In genomic region chr6:25193147-25193864, GRCh38 we compare ENCODE assay signal across 8 cellular contexts.
DNase-seq lines count a peak whose midpoint lies in the region; ATAC-seq, FAIRE-seq and TF ChIP-seq lines count a peak whose summit lies in the region.

No MANE protein-coding gene starts in this region.

- H3K4me2 ChIP-seq in K562 (ENCODE audit: insufficient read depth, low read length): no peak overlapping the region

- H3K27me3 ChIP-seq in K562 (ENCODE audit: control insufficient read depth in 2 of 2, insufficient read depth in 2 of 2, low read length in 2 of 2): 0 out of 5 replicates have a peak, but pooled peaks cover 0 to 3% of the 10 kb centered on the region in 2 experiments
- H3K27me3 ChIP-seq in suprapubic skin: no peaks in the 10 kb centered on the region
- H3K27me3 ChIP-seq in H7 (ENCODE audit: control insufficient read depth, insufficient read depth, low read length): no peaks in the 10 kb centered on the region

- TF ChIP-seq EP300 in K562 (IDR thresholded peaks at IDR 0.05; ENCODE audit: low read length) (no peak), suprapubic skin (IDR thresholded peaks at IDR 0.05) (no peak)

- DNase-seq in HFFc6 (peak; percentile 88), K562 (ENCODE audit: extremely low read depth in 1 of 4, low spot score in 3 of 4) (no peak), iris pigment epithelial cell (ENCODE audit: low read depth) (peak; percentile 95), suprapubic skin (ENCODE audit: low spot score in 2 of 2) (no peak), NCI-H2227 treated with DMSO at 0.1 percent for 48 hours (lab: John Stamatoyannopoulos, UW) (no peak), HuH-7 (ENCODE audit: low spot score) (no peak), H7 (no peak)

- no peaks in the 10 kb centered on the region for H3K79me2 ChIP-seq in K562 (ENCODE audit: control insufficient read depth, insufficient read depth, low read length)

- POLR2A ChIA-PET in K562 (lab: Yijun Ruan, JAX): interaction anchor here (0.5 to 1.2 kb wide), 5 partner anchors 10 to 534 kb away, joined by 3 to 4 read pairs (median 3); no protein-coding TSS in a partner anchor

- H3K4me1 Mint-ChIP-seq in HFFc6 (ENCODE audit: low read depth): peaks cover 33% of the 10 kb centered on the region

- H4K20me1 ChIP-seq in K562 (replicated peaks; ENCODE audit: control insufficient read depth, insufficient read depth, low read length): no peaks in the 10 kb centered on the region

- H3K9me1 ChIP-seq in K562 (ENCODE audit: control insufficient read depth, insufficient read depth, low read length): no peaks in the 10 kb centered on the region

- no peaks in the 10 kb centered on the region for H3K36me3 Mint-ChIP-seq in HFFc6 (ENCODE audit: low read depth)

- H3K27ac ChIP-seq in K562 (ENCODE audit: extremely low read depth, low read depth, low read length): no peak overlapping the region
- H3K27ac ChIP-seq in suprapubic skin: peak overlapping the region; percentile 85

- H3K27me3 Mint-ChIP-seq in HFFc6 (ENCODE audit: insufficient read depth): peaks cover 1% of the 10 kb centered on the region

- TF ChIP-seq POLR2A in K562 (conservative IDR thresholded peaks at IDR 0.05) (no peak), suprapubic skin (IDR thresholded peaks at IDR 0.05) (no peak)

- no peak overlapping the region for H3K4me3 ChIP-seq in K562
- H3K4me3 ChIP-seq in suprapubic skin: peak overlapping the region; percentile 8
- H3K4me3 ChIP-seq in H7 (ENCODE audit: insufficient read depth, low read depth, low read length): no peak overlapping the region

- no peak for FAIRE-seq in K562 (lab: Jason Lieb, UNC)

- no peak overlapping the region for H2AFZ ChIP-seq in K562 (ENCODE audit: low read depth, low read length)

- in situ Hi-C loops in K562 (cut with MboI): no loop called here

- under 1% methylated on average over 7 of the region's 8 CpGs for WGBS in K562 (ENCODE audit: insufficient coverage, low coverage, missing lambda C conversion rate)
- 17% methylated on average over 8 of the region's 8 CpGs for WGBS in suprapubic skin

- no TSS peak for BruUV-seq in K562 (replicated peaks; lab: Mats Ljungman, UMichigan)

- peak overlapping the region; percentile 98 for H3K27ac Mint-ChIP-seq in HFFc6

- ATAC-seq in K562 (no peak), GM21737 (IDR thresholded peaks at IDR 0.05; ENCODE audit: unreplicated experiment) (no peak)

- CTCF ChIA-PET in K562 (lab: Yijun Ruan, JAX; ENCODE audit: low intra/inter-chr PET ratio): no interaction called here

- no peak for TF ChIP-seq RAD21 in K562 (CRISPR knock-in tag; conservative IDR thresholded peaks at IDR 0.05 in 1 of 2, IDR thresholded peaks at IDR 0.05 in 1 of 2)

- H3K4me3 Mint-ChIP-seq in HFFc6: peak overlapping the region; percentile 63

- H3K9me3 Mint-ChIP-seq in HFFc6: no peaks in the 10 kb centered on the region

- intact Hi-C loops in K562 (cut with micrococcal nuclease): no loop called here

- H3K9ac ChIP-seq in K562 (ENCODE audit: insufficient read depth in 1 of 2, low read depth in 2 of 2, low read length in 2 of 2): no peak overlapping the region

- no peaks in the 10 kb centered on the region for H3K36me3 ChIP-seq in K562 (ENCODE audit: control insufficient read depth, insufficient read depth, low read length)
- no peaks in the 10 kb centered on the region for H3K36me3 ChIP-seq in suprapubic skin
- no peaks in the 10 kb centered on the region for H3K36me3 ChIP-seq in H7 (replicated peaks; ENCODE audit: control insufficient read depth, insufficient read depth, low read length)

- H3K4me1 ChIP-seq in K562 (replicated peaks in 1 of 2; ENCODE audit: control insufficient read depth in 2 of 2, insufficient read depth in 2 of 2, low read length in 2 of 2) (no peaks in the 10 kb centered on the region), suprapubic skin (peaks cover 43% of the 10 kb centered on the region)

- TF ChIP-seq CTCF in HFFc6 (IDR thresholded peaks at IDR 0.05) (no peak), K562 (IDR thresholded peaks at IDR 0.05 in 2 of 3, conservative IDR thresholded peaks at IDR 0.05 in 1 of 3; ENCODE audit: insufficient read depth in 2 of 3, low read depth in 1 of 3, low read length in 3 of 3) (no peak), suprapubic skin (IDR thresholded peaks at IDR 0.05) (no peak)

- no peaks in the 10 kb centered on the region for H3K9me3 ChIP-seq in K562 (replicated peaks; ENCODE audit: control insufficient read depth, insufficient read depth, low read depth, low read length)
- no peaks in the 10 kb centered on the region for H3K9me3 ChIP-seq in suprapubic skin

TF ChIP-seq in K562, 482 proteins besides CTCF, POLR2A, EP300 and RAD21:
- TF ChIP-seq ZNF316 (IDR thresholded peaks at IDR 0.05) (0 out of 2 replicates have a peak, but pooled peaks have one; percentile 4), HMGN3 (IDR thresholded peaks at IDR 0.05; ENCODE audit: borderline replicate concordance, extremely low read depth, insufficient read length, low read depth, low read length) (no peak)

Comparison
In these comparisons a context has a peak if more than half of its experiments do, and no peak if none do; other contexts are left out.
1. DNase-seq: peak in HFFc6 (single experiment) and iris pigment epithelial cell (single experiment); none in K562 (0 of 4), suprapubic skin (0 of 2), NCI-H2227 treated with DMSO at 0.1 percent for 48 hours (single experiment), HuH-7 (single experiment) and H7 (single experiment).